ENCODE assay signal across 8 cellular contexts in genomic region chr1:203306970-203307541, GRCh38. TPM values are rescaled to one million over a fixed set of nuclear protein-coding genes. Genes with fewer than 3 reads are reported as not detected.
DNase-seq lines count a peak whose midpoint lies in the region; ATAC-seq and TF ChIP-seq lines count a peak whose summit lies in the region.

No MANE protein-coding gene starts in this region.

- peak overlapping the region; percentile 92 for H3K4me3 Mint-ChIP-seq in activated B cell treated with CpG ODN at 0.5 μM for 24 hours
- H3K4me3 Mint-ChIP-seq in natural killer cell treated with Interleukin-12 subunit alpha and Interleukin-12 subunit beta and Interleukin-15 and Interleukin-18, amount 100 ng/mL, for 72 hours: peak overlapping the region; percentile 97

- H3K9ac ChIP-seq in endocrine pancreas (ENCODE audit: control insufficient read depth, insufficient read depth, low read length): peak overlapping the region; percentile 88

- intact Hi-C loops in activated B cell treated with CpG ODN at 0.5 μM for 24 hours (cut with micrococcal nuclease): no loop called here

- H3K9me3 ChIP-seq in endocrine pancreas (ENCODE audit: control insufficient read depth, low read length): no peaks in the 10 kb centered on the region

- no peak for ATAC-seq in activated B cell treated with CpG ODN at 0.5 μM for 24 hours (ENCODE audit: low read depth)
- ATAC-seq in natural killer cell treated with Interleukin-12 subunit alpha and Interleukin-12 subunit beta and Interleukin-15 and Interleukin-18, amount 100 ng/mL, for 72 hours: no peak
- no peak for ATAC-seq in HG02798 (IDR thresholded peaks at IDR 0.05; ENCODE audit: poor library complexity, unreplicated experiment)

- no peak for TF ChIP-seq CTCF in activated B cell treated with CpG ODN at 0.5 μM for 24 hours (IDR thresholded peaks at IDR 0.05)

- no peaks in the 10 kb centered on the region for H3K27me3 ChIP-seq in endocrine pancreas (ENCODE audit: control insufficient read depth, insufficient read depth, low read length)

- peak overlapping the region; percentile 95 for H3K27ac Mint-ChIP-seq in activated B cell treated with CpG ODN at 0.5 μM for 24 hours
- H3K27ac Mint-ChIP-seq in natural killer cell treated with Interleukin-12 subunit alpha and Interleukin-12 subunit beta and Interleukin-15 and Interleukin-18, amount 100 ng/mL, for 72 hours: peak overlapping the region; percentile 96 to 97

- DNase-seq in activated B cell treated with CpG ODN at 0.5 μM for 24 hours (no peak), middle frontal gyrus (ENCODE audit: extremely low spot score, low spot score) (no peak), Ammon's horn (ENCODE audit: low spot score) (no peak), HuH-7 (ENCODE audit: low spot score) (no peak)
- DNase-seq in natural killer cell treated with Interleukin-12 subunit alpha and Interleukin-12 subunit beta and Interleukin-15 and Interleukin-18, amount 100 ng/mL, for 72 hours (ENCODE audit: low spot score): no peak

- POLR2A ChIA-PET in activated B cell treated with CpG ODN at 0.5 μM for 24 hours (lab: Charles Lee): interaction anchor here (1.0 to 14.7 kb wide), 8 partner anchors 8 to 74 kb away, joined by 4 to 1942 read pairs (median 39); no protein-coding TSS in a partner anchor

- CTCF ChIA-PET in activated B cell treated with CpG ODN at 0.5 μM for 24 hours (lab: Charles Lee): interaction anchor here (1.1 to 9.7 kb wide), 10 partner anchors 10 to 181 kb away, joined by 5 to 199 read pairs (median 9); no protein-coding TSS in a partner anchor

- H3K9me3 Mint-ChIP-seq in activated B cell treated with CpG ODN at 0.5 μM for 24 hours: no peaks in the 10 kb centered on the region
- H3K9me3 Mint-ChIP-seq in natural killer cell treated with Interleukin-12 subunit alpha and Interleukin-12 subunit beta and Interleukin-15 and Interleukin-18, amount 100 ng/mL, for 72 hours: no peaks in the 10 kb centered on the region

- peaks cover 73% of the 10 kb centered on the region for H3K4me1 Mint-ChIP-seq in activated B cell treated with CpG ODN at 0.5 μM for 24 hours
- H3K4me1 Mint-ChIP-seq in natural killer cell treated with Interleukin-12 subunit alpha and Interleukin-12 subunit beta and Interleukin-15 and Interleukin-18, amount 100 ng/mL, for 72 hours (ENCODE audit: low read depth in 2 of 2): peaks cover 75 to 76% of the 10 kb centered on the region in 2 donors

- peaks cover 72% of the 10 kb centered on the region for H3K36me3 Mint-ChIP-seq in activated B cell treated with CpG ODN at 0.5 μM for 24 hours (ENCODE audit: low read depth)
- peaks cover 42% of the 10 kb centered on the region for H3K36me3 Mint-ChIP-seq in natural killer cell treated with Interleukin-12 subunit alpha and Interleukin-12 subunit beta and Interleukin-15 and Interleukin-18, amount 100 ng/mL, for 72 hours

- peaks cover 3% of the 10 kb centered on the region for H3K36me3 ChIP-seq in endocrine pancreas (ENCODE audit: control insufficient read depth, insufficient read depth, low read length)

- peak overlapping the region; percentile 87 for H3K4me3 ChIP-seq in GM08714 (ENCODE audit: low read length)
- peak overlapping the region; percentile 76 for H3K4me3 ChIP-seq in endocrine pancreas (ENCODE audit: control insufficient read depth, insufficient read depth, low read length)

- no peaks in the 10 kb centered on the region for H3K27me3 Mint-ChIP-seq in activated B cell treated with CpG ODN at 0.5 μM for 24 hours
- no peaks in the 10 kb centered on the region for H3K27me3 Mint-ChIP-seq in natural killer cell treated with Interleukin-12 subunit alpha and Interleukin-12 subunit beta and Interleukin-15 and Interleukin-18, amount 100 ng/mL, for 72 hours

- H3K4me1 ChIP-seq in endocrine pancreas (ENCODE audit: control insufficient read depth, insufficient read depth, low read length): peaks cover 3% of the 10 kb centered on the region

RNA-seq across cellular contexts. Expression of gene BTG2, which starts 1.7 kb away (rescaled TPM):
- total RNA-seq in activated B cell treated with CpG ODN at 0.5 μM for 24 hours: 419 and 448 TPM in 2 replicates
- total RNA-seq in natural killer cell treated with Interleukin-12 subunit alpha and Interleukin-12 subunit beta and Interleukin-15 and Interleukin-18, amount 100 ng/mL, for 72 hours: 100 to 1,000 TPM in 1 of 2 donors, 10 to 100 TPM in 1; 82.6 to 157 TPM

RNA-seq across cellular contexts. Expression of gene FMOD, which starts 43.9 kb away (rescaled TPM):
- not detected in 2 replicates for total RNA-seq in activated B cell treated with CpG ODN at 0.5 μM for 24 hours
- total RNA-seq in natural killer cell treated with Interleukin-12 subunit alpha and Interleukin-12 subunit beta and Interleukin-15 and Interleukin-18, amount 100 ng/mL, for 72 hours: not detected
